18 cellular contexts compared by ENCODE assay signal in the genomic region with DNA sequence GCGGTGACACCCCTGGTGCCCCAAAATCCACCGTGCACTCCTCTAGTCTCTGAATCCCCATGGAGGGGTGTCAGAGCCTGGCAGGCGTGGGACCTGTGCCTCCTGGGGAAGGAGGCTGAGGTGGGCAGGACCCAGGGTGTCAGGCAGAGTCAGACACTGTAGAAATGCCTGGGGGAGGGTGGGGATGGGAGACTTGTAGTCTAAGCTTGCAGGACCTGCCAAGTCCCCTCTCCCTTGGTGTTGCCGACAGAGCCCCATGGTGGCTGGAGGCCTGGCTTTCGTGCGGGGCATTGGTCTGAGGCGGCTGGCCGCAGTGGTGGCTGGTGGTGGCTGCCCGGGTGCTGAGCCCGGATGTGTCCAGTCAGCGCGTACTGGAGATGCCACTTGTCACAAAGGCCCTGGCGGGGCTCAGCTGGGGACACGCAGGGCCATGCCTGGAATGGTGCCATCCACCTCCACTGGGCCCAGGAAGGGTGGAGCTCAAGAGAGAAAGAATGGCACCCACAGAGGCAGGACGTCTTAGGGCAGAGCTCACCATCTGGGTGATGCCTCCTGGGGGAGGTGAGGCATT.
"Had no signal": no experiment of that assay in that cellular context is flagged by ENCODE, and none has a peak within 500 bp of the region (broad histone marks: within the 10 kb centered on the region; RNA-seq: fewer than 3 reads in every experiment).

No MANE protein-coding gene starts in this region.

- H3K36me3 Mint-ChIP-seq: naive thymus-derived CD8-positive, alpha-beta T cell; type B pancreatic cell had no signal

- H3K4me3 Mint-ChIP-seq: naive thymus-derived CD8-positive, alpha-beta T cell; type B pancreatic cell had no signal

- FAIRE-seq: colon, frontal cortex, islet of Langerhans had no signal

- H3K4me1 Mint-ChIP-seq: naive thymus-derived CD8-positive, alpha-beta T cell had no signal

- H3K27ac Mint-ChIP-seq: naive thymus-derived CD8-positive, alpha-beta T cell; progenitor cell of endocrine pancreas; type B pancreatic cell had no signal

- H3K4me3 ChIP-seq: heart right ventricle, mucosa of descending colon, ovary, vagina had no signal

- H3K4me1 ChIP-seq: heart right ventricle, vagina had no signal

- DNase-seq: dermis blood vessel endothelial cell; heart right ventricle; hypothalamus; mammary epithelial cell; mucosa of descending colon; ovary; right cardiac atrium; stimulated activated CD4-positive, alpha-beta T cell treated with anti-CD3 and anti-CD28 coated beads, Interleukin-2, amount 100 ng/mL, for 24 hours; stimulated activated CD4-positive, alpha-beta T cell treated with anti-CD3 and anti-CD28 coated beads, Interleukin-4, amount 100 ng/mL, for 4 hours; stimulated activated naive CD4-positive, alpha-beta T cell had no signal

- H3K9me3 Mint-ChIP-seq: naive thymus-derived CD8-positive, alpha-beta T cell; type B pancreatic cell had no signal

- H3K36me3 ChIP-seq: heart right ventricle, ovary, vagina had no signal

- H3K27me3 ChIP-seq: ovary, vagina had no signal

- H3K9me3 ChIP-seq: heart right ventricle, mucosa of descending colon, ovary, vagina had no signal

- H3K27ac ChIP-seq: heart right ventricle, ovary, vagina had no signal

- ATAC-seq: left lobe of liver; mucosa of descending colon; naive thymus-derived CD8-positive, alpha-beta T cell; right cardiac atrium had no signal
